ENCODE assay signal across 1 cellular context in the genomic region with DNA sequence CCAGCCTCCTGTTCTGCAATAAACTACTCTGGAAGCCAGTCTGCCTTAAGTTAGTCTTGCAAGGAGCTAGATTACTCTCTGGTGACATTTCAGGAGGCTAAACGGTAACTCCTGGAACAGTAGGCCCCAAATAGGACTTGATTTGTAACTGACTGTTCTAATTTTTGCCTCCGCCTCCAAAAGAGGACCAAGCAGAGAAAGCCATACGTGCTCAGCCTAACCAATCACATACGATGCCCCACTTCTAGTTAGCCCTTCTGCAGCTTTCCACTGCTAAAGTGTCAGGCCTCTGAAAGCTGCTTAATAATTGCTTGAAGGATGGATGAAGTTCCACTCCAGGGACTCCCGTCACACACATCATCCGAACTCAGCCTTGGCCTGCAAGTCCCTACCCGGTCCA.
TF ChIP-seq lines count a peak whose summit lies in the region.

No MANE protein-coding gene starts in this region.

TF ChIP-seq in GM23338, 12 proteins besides CTCF, POLR2A, EP300 and RAD21 (continued from another document):
- no peak for TF ChIP-seq ZNF462 (CRISPR knock-in tag; IDR thresholded peaks at IDR 0.05)
- TF ChIP-seq CREB1 (CRISPR knock-in tag; IDR thresholded peaks at IDR 0.05; ENCODE audit: low read depth) = no peak
- no peak for TF ChIP-seq NANOG (IDR thresholded peaks at IDR 0.05; ENCODE audit: borderline replicate concordance)
- TF ChIP-seq REST (IDR thresholded peaks at IDR 0.05; ENCODE audit: unreplicated experiment) = no peak
- TF ChIP-seq EZH2 (IDR thresholded peaks at IDR 0.05; ENCODE audit: low read depth, unreplicated experiment) = no peak
- TF ChIP-seq ZNF331 (CRISPR knock-in tag; IDR thresholded peaks at IDR 0.05; ENCODE audit: low read depth) = no peak
- no peak for TF ChIP-seq POLR2AphosphoS5 (IDR thresholded peaks at IDR 0.05; ENCODE audit: low read depth)
